ENCODE assay signal across 1 cellular context in genomic region chr12:76029982-76030377, GRCh38.
TF ChIP-seq lines count a peak whose summit lies in the region.

No MANE protein-coding gene starts in this region.

TF ChIP-seq in HepG2, 621 proteins besides CTCF, POLR2A, EP300 and RAD21 (continued from another document and continues in another):
- TF ChIP-seq, protein P1, sequence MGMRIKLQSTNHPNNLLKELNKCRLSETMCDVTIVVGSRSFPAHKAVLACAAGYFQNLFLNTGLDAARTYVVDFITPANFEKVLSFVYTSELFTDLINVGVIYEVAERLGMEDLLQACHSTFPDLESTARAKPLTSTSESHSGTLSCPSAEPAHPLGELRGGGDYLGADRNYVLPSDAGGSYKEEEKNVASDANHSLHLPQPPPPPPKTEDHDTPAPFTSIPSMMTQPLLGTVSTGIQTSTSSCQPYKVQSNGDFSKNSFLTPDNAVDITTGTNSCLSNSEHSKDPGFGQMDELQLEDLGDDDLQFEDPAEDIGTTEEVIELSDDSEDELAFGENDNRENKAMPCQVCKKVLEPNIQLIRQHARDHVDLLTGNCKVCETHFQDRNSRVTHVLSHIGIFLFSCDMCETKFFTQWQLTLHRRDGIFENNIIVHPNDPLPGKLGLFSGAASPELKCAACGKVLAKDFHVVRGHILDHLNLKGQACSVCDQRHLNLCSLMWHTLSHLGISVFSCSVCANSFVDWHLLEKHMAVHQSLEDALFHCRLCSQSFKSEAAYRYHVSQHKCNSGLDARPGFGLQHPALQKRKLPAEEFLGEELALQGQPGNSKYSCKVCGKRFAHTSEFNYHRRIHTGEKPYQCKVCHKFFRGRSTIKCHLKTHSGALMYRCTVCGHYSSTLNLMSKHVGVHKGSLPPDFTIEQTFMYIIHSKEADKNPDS (CRISPR knock-in tag; IDR thresholded peaks at IDR 0.05), result no peak
- no peak for TF ChIP-seq NR1H2 (CRISPR knock-in tag; IDR thresholded peaks at IDR 0.05; ENCODE audit: borderline replicate concordance, low read depth)
- TF ChIP-seq JDP2 (CRISPR knock-in tag; IDR thresholded peaks at IDR 0.05; ENCODE audit: borderline replicate concordance), result no peak
- 0 out of 2 replicates have a peak, but pooled peaks have one; percentile 69 for TF ChIP-seq ZNF550 (CRISPR knock-in tag; IDR thresholded peaks at IDR 0.05; ENCODE audit: borderline replicate concordance)
- TF ChIP-seq MED8 (CRISPR knock-in tag; IDR thresholded peaks at IDR 0.05; ENCODE audit: insufficient replicate concordance), result peak; percentile 27
- TF ChIP-seq ZMYM4 (CRISPR knock-in tag; IDR thresholded peaks at IDR 0.05), result no peak
- TF ChIP-seq CHD2 (IDR thresholded peaks at IDR 0.05; ENCODE audit: low read depth, low read length), result no peak
- TF ChIP-seq RFX1 (IDR thresholded peaks at IDR 0.05), result no peak
- no peak for TF ChIP-seq HNRNPK (IDR thresholded peaks at IDR 0.05; ENCODE audit: low read depth, low read length, poor library complexity, severe bottlenecking)
- TF ChIP-seq ZNF883 (CRISPR knock-in tag; IDR thresholded peaks at IDR 0.05; ENCODE audit: not compliant biosample characterization), result no peak
- no peak for TF ChIP-seq TRIM24 (CRISPR knock-in tag; IDR thresholded peaks at IDR 0.05)
- no peak for TF ChIP-seq ZNF3 (CRISPR knock-in tag; IDR thresholded peaks at IDR 0.05)
- TF ChIP-seq POGZ (CRISPR knock-in tag; IDR thresholded peaks at IDR 0.05), result 0 out of 2 replicates have a peak, but pooled peaks have one; percentile 23
- peak; percentile 60; the same call in 1 of the 2 replicates for TF ChIP-seq ZFP41 (CRISPR knock-in tag; IDR thresholded peaks at IDR 0.05; ENCODE audit: borderline replicate concordance)
- no peak for TF ChIP-seq EEA1 (CRISPR knock-in tag; IDR thresholded peaks at IDR 0.05; ENCODE audit: borderline replicate concordance)
- TF ChIP-seq, protein P2, sequence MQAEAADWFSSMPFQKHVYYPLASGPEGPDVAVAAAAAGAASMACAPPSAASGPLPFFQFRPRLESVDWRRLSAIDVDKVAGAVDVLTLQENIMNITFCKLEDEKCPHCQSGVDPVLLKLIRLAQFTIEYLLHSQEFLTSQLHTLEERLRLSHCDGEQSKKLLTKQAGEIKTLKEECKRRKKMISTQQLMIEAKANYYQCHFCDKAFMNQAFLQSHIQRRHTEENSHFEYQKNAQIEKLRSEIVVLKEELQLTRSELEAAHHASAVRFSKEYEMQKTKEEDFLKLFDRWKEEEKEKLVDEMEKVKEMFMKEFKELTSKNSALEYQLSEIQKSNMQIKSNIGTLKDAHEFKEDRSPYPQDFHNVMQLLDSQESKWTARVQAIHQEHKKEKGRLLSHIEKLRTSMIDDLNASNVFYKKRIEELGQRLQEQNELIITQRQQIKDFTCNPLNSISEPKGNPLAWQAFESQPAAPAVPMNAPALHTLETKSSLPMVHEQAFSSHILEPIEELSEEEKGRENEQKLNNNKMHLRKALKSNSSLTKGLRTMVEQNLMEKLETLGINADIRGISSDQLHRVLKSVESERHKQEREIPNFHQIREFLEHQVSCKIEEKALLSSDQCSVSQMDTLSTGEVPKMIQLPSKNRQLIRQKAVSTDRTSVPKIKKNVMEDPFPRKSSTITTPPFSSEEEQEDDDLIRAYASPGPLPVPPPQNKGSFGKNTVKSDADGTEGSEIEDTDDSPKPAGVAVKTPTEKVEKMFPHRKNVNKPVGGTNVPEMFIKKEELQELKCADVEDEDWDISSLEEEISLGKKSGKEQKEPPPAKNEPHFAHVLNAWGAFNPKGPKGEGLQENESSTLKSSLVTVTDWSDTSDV (CRISPR knock-in tag; IDR thresholded peaks at IDR 0.05), result no peak
- no peak for TF ChIP-seq TMF1 (CRISPR knock-in tag; IDR thresholded peaks at IDR 0.05; ENCODE audit: low read depth)
- no peak for TF ChIP-seq NCOR1 (IDR thresholded peaks at IDR 0.05; ENCODE audit: borderline replicate concordance, low read length)
- TF ChIP-seq CENPX (CRISPR knock-in tag; IDR thresholded peaks at IDR 0.05), result no peak
- TF ChIP-seq, protein P3, sequence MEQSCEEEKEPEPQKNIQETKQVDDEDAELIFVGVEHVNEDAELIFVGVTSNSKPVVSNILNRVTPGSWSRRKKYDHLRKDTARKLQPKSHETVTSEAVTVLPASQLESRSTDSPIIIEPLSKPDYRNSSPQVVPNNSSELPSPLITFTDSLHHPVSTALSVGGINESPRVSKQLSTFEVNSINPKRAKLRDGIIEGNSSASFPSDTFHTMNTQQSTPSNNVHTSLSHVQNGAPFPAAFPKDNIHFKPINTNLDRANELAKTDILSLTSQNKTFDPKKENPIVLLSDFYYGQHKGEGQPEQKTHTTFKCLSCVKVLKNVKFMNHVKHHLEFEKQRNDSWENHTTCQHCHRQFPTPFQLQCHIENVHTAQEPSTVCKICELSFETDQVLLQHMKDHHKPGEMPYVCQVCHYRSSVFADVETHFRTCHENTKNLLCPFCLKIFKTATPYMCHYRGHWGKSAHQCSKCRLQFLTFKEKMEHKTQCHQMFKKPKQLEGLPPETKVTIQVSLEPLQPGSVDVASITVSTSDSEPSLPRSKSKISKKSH (CRISPR knock-in tag; IDR thresholded peaks at IDR 0.05; ENCODE audit: borderline replicate concordance), result no peak
- TF ChIP-seq GTF3A (CRISPR knock-in tag; conservative IDR thresholded peaks at IDR 0.05), result no peak
- TF ChIP-seq, protein P4, sequence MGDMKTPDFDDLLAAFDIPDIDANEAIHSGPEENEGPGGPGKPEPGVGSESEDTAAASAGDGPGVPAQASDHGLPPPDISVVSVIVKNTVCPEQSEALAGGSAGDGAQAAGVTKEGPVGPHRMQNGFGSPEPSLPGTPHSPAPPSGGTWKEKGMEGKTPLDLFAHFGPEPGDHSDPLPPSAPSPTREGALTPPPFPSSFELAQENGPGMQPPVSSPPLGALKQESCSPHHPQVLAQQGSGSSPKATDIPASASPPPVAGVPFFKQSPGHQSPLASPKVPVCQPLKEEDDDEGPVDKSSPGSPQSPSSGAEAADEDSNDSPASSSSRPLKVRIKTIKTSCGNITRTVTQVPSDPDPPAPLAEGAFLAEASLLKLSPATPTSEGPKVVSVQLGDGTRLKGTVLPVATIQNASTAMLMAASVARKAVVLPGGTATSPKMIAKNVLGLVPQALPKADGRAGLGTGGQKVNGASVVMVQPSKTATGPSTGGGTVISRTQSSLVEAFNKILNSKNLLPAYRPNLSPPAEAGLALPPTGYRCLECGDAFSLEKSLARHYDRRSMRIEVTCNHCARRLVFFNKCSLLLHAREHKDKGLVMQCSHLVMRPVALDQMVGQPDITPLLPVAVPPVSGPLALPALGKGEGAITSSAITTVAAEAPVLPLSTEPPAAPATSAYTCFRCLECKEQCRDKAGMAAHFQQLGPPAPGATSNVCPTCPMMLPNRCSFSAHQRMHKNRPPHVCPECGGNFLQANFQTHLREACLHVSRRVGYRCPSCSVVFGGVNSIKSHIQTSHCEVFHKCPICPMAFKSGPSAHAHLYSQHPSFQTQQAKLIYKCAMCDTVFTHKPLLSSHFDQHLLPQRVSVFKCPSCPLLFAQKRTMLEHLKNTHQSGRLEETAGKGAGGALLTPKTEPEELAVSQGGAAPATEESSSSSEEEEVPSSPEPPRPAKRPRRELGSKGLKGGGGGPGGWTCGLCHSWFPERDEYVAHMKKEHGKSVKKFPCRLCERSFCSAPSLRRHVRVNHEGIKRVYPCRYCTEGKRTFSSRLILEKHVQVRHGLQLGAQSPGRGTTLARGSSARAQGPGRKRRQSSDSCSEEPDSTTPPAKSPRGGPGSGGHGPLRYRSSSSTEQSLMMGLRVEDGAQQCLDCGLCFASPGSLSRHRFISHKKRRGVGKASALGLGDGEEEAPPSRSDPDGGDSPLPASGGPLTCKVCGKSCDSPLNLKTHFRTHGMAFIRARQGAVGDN (CRISPR knock-in tag; IDR thresholded peaks at IDR 0.05), result peak; percentile 31
- no peak for TF ChIP-seq MXD4 (CRISPR knock-in tag; IDR thresholded peaks at IDR 0.05)
- TF ChIP-seq ZNF317 (CRISPR knock-in tag; IDR thresholded peaks at IDR 0.05), result peak; percentile 55; the same call in 1 of the 2 replicates
- no peak for TF ChIP-seq HOXA9 (CRISPR knock-in tag; IDR thresholded peaks at IDR 0.05; ENCODE audit: borderline replicate concordance)
- TF ChIP-seq, protein P5, sequence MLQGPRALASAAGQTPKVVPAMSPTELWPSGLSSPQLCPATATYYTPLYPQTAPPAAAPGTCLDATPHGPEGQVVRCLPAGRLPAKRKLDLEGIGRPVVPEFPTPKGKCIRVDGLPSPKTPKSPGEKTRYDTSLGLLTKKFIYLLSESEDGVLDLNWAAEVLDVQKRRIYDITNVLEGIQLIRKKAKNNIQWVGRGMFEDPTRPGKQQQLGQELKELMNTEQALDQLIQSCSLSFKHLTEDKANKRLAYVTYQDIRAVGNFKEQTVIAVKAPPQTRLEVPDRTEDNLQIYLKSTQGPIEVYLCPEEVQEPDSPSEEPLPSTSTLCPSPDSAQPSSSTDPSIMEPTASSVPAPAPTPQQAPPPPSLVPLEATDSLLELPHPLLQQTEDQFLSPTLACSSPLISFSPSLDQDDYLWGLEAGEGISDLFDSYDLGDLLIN (CRISPR knock-in tag; IDR thresholded peaks at IDR 0.05; ENCODE audit: borderline replicate concordance), result 0 out of 2 replicates have a peak, but pooled peaks have one; percentile 63
- TF ChIP-seq GLI4 (CRISPR knock-in tag; IDR thresholded peaks at IDR 0.05; ENCODE audit: borderline replicate concordance), result no peak
- no peak for TF ChIP-seq TFE3 (CRISPR knock-in tag; IDR thresholded peaks at IDR 0.05)
- TF ChIP-seq AGO2 (optimal IDR thresholded peaks at IDR 0.05; ENCODE audit: low read depth, low read length), result no peak
- no peak for TF ChIP-seq NFE2 (CRISPR knock-in tag; IDR thresholded peaks at IDR 0.05)
- no peak for TF ChIP-seq SYNCRIP (IDR thresholded peaks at IDR 0.05; ENCODE audit: insufficient read depth, low read depth, low read length)
- no peak for TF ChIP-seq BRCA1 (CRISPR knock-in tag; IDR thresholded peaks at IDR 0.05)
- TF ChIP-seq ATF1 (CRISPR knock-in tag; IDR thresholded peaks at IDR 0.05), result no peak
- no peak for TF ChIP-seq SMAD9 (CRISPR knock-in tag; IDR thresholded peaks at IDR 0.05)
- no peak for TF ChIP-seq ZNF749 (CRISPR knock-in tag; IDR thresholded peaks at IDR 0.05; ENCODE audit: borderline replicate concordance)
- 0 out of 2 replicates have a peak, but pooled peaks have one; percentile 52 for TF ChIP-seq ZNF44 (CRISPR knock-in tag; IDR thresholded peaks at IDR 0.05)
- no peak for TF ChIP-seq CREB1 (IDR thresholded peaks at IDR 0.05)
- TF ChIP-seq CREB1 (CRISPR knock-in tag; IDR thresholded peaks at IDR 0.05), result no peak
- no peak for TF ChIP-seq MAFK (conservative IDR thresholded peaks at IDR 0.05 in 1 of 2, IDR thresholded peaks at IDR 0.05 in 1 of 2; ENCODE audit: low read length in 2 of 2)
- no peak for TF ChIP-seq SOX6 (IDR thresholded peaks at IDR 0.05)
- TF ChIP-seq SOX6 (CRISPR knock-in tag; IDR thresholded peaks at IDR 0.05), result peak; percentile 40; the same call in 1 of the 2 replicates
- TF ChIP-seq TBX3 (IDR thresholded peaks at IDR 0.05; ENCODE audit: borderline replicate concordance), result no peak
- no peak for TF ChIP-seq ZNF598 (CRISPR knock-in tag; IDR thresholded peaks at IDR 0.05; ENCODE audit: borderline replicate concordance)
- no peak for TF ChIP-seq ZNF124 (CRISPR knock-in tag; IDR thresholded peaks at IDR 0.05)
- TF ChIP-seq, protein P6, sequence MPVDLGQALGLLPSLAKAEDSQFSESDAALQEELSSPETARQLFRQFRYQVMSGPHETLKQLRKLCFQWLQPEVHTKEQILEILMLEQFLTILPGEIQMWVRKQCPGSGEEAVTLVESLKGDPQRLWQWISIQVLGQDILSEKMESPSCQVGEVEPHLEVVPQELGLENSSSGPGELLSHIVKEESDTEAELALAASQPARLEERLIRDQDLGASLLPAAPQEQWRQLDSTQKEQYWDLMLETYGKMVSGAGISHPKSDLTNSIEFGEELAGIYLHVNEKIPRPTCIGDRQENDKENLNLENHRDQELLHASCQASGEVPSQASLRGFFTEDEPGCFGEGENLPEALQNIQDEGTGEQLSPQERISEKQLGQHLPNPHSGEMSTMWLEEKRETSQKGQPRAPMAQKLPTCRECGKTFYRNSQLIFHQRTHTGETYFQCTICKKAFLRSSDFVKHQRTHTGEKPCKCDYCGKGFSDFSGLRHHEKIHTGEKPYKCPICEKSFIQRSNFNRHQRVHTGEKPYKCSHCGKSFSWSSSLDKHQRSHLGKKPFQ (CRISPR knock-in tag; IDR thresholded peaks at IDR 0.05; ENCODE audit: insufficient replicate concordance), result no peak
- TF ChIP-seq FOXA1 (IDR thresholded peaks at IDR 0.05), result no peak
- no peak for TF ChIP-seq FOXA1 (CRISPR knock-in tag; IDR thresholded peaks at IDR 0.05)
- no peak for TF ChIP-seq HOXA7 (CRISPR knock-in tag; IDR thresholded peaks at IDR 0.05)
- no peak for TF ChIP-seq ZNF768 (CRISPR knock-in tag; IDR thresholded peaks at IDR 0.05)
- TF ChIP-seq ZNF605 (CRISPR knock-in tag; IDR thresholded peaks at IDR 0.05), result 0 out of 2 replicates have a peak, but pooled peaks have one; percentile 25
- no peak for TF ChIP-seq HES4 (CRISPR knock-in tag; IDR thresholded peaks at IDR 0.05; ENCODE audit: borderline replicate concordance)
- TF ChIP-seq, protein P7, sequence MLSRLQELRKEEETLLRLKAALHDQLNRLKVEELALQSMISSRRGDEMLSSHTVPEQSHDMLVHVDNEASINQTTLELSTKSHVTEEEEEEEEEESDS (CRISPR knock-in tag; IDR thresholded peaks at IDR 0.05; ENCODE audit: borderline replicate concordance), result no peak
- no peak for TF ChIP-seq SMAD1 (CRISPR knock-in tag; IDR thresholded peaks at IDR 0.05; ENCODE audit: borderline replicate concordance, low read depth)
- TF ChIP-seq TAF1 (CRISPR knock-in tag; IDR thresholded peaks at IDR 0.05), result peak; percentile 38; the same call in 1 of the 2 replicates
- TF ChIP-seq KLF13 (CRISPR knock-in tag; IDR thresholded peaks at IDR 0.05), result no peak
- TF ChIP-seq CCAR2 (optimal IDR thresholded peaks at IDR 0.05; ENCODE audit: low read depth, low read length), result no peak
- TF ChIP-seq KDM6A (CRISPR knock-in tag; IDR thresholded peaks at IDR 0.05; ENCODE audit: low read depth), result no peak
- TF ChIP-seq ZNF136 (CRISPR knock-in tag; IDR thresholded peaks at IDR 0.05; ENCODE audit: low read depth), result no peak
- TF ChIP-seq NFE2L1 (CRISPR knock-in tag; IDR thresholded peaks at IDR 0.05; ENCODE audit: borderline replicate concordance), result 0 out of 2 replicates have a peak, but pooled peaks have one; percentile 28
- no peak for TF ChIP-seq ZNF143 (CRISPR knock-in tag; IDR thresholded peaks at IDR 0.05)
- TF ChIP-seq MBNL3 (CRISPR knock-in tag; conservative IDR thresholded peaks at IDR 0.05), result no peak
